Comparison of ENCODE assay signal across 1 cellular context in genomic region chr5:135229679-135230132, GRCh38.
TF ChIP-seq lines count a peak whose summit lies in the region.

No MANE protein-coding gene starts in this region.

TF ChIP-seq in HepG2, 621 proteins besides CTCF, POLR2A, EP300 and RAD21 (continued from another document and continues in another):
- no peak for TF ChIP-seq TIGD3 (CRISPR knock-in tag; IDR thresholded peaks at IDR 0.05; ENCODE audit: borderline replicate concordance)
- no peak for TF ChIP-seq ZNF570 (CRISPR knock-in tag; IDR thresholded peaks at IDR 0.05; ENCODE audit: borderline replicate concordance)
- no peak for TF ChIP-seq ATF7 (IDR thresholded peaks at IDR 0.05)
- TF ChIP-seq ATF7 (CRISPR knock-in tag; IDR thresholded peaks at IDR 0.05), result no peak
- TF ChIP-seq NCOA2 (CRISPR knock-in tag; IDR thresholded peaks at IDR 0.05), result peak; percentile 28; the same call in 1 of the 2 replicates
- TF ChIP-seq ZNF674 (CRISPR knock-in tag; IDR thresholded peaks at IDR 0.05; ENCODE audit: low read depth), result no peak
- TF ChIP-seq LCORL (IDR thresholded peaks at IDR 0.05), result no peak
- TF ChIP-seq LCORL (CRISPR knock-in tag; IDR thresholded peaks at IDR 0.05), result peak; percentile 44; the same call in 1 of the 2 replicates
- TF ChIP-seq RORA (CRISPR knock-in tag; IDR thresholded peaks at IDR 0.05), result no peak
- TF ChIP-seq NCOA1 (CRISPR knock-in tag; IDR thresholded peaks at IDR 0.05), result no peak
- TF ChIP-seq ZNF543 (CRISPR knock-in tag; IDR thresholded peaks at IDR 0.05), result peak; percentile 67; the same call in 1 of the 2 replicates
- TF ChIP-seq ZNF766 (CRISPR knock-in tag; IDR thresholded peaks at IDR 0.05; ENCODE audit: borderline replicate concordance), result no peak
- TF ChIP-seq, protein P1, sequence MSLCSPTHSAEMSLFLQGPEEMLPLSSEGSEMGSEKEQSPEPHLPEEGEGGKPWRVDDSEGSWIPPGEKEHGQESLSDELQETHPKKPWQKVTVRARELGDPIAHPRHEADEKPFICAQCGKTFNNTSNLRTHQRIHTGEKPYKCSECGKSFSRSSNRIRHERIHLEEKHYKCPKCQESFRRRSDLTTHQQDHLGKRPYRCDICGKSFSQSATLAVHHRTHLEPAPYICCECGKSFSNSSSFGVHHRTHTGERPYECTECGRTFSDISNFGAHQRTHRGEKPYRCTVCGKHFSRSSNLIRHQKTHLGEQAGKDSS (CRISPR knock-in tag; IDR thresholded peaks at IDR 0.05; ENCODE audit: borderline replicate concordance, low read depth), result 0 out of 2 replicates have a peak, but pooled peaks have one; percentile 11
- TF ChIP-seq TEAD2 (CRISPR knock-in tag; IDR thresholded peaks at IDR 0.05), result no peak
- peak; percentile 68; the same call in 1 of the 2 replicates for TF ChIP-seq HDAC2 (CRISPR knock-in tag; IDR thresholded peaks at IDR 0.05)
- no peak for TF ChIP-seq HES4 (CRISPR knock-in tag; IDR thresholded peaks at IDR 0.05; ENCODE audit: borderline replicate concordance)
- TF ChIP-seq SRSF1 (optimal IDR thresholded peaks at IDR 0.05; ENCODE audit: low read depth, low read length), result no peak
- TF ChIP-seq ZSCAN30 (CRISPR knock-in tag; IDR thresholded peaks at IDR 0.05), result no peak
- TF ChIP-seq USF2 (IDR thresholded peaks at IDR 0.05; ENCODE audit: low read depth, low read length), result no peak
- TF ChIP-seq USF2 (CRISPR knock-in tag; IDR thresholded peaks at IDR 0.05; ENCODE audit: borderline replicate concordance), result no peak
- TF ChIP-seq ZNF317 (CRISPR knock-in tag; IDR thresholded peaks at IDR 0.05), result peak; percentile 53; the same call in 1 of the 2 replicates
- TF ChIP-seq ZNF777 (CRISPR knock-in tag; IDR thresholded peaks at IDR 0.05), result no peak
- peak; percentile 79 for TF ChIP-seq RARA (CRISPR knock-in tag; IDR thresholded peaks at IDR 0.05)
- TF ChIP-seq ZNF772 (CRISPR knock-in tag; IDR thresholded peaks at IDR 0.05), result no peak
- TF ChIP-seq ZNF792 (CRISPR knock-in tag; IDR thresholded peaks at IDR 0.05), result 0 out of 2 replicates have a peak, but pooled peaks have one; percentile 47
- peak; percentile 43; the same call in 1 of the 2 replicates for TF ChIP-seq ZNF580 (CRISPR knock-in tag; IDR thresholded peaks at IDR 0.05; ENCODE audit: borderline replicate concordance, low read depth)
- TF ChIP-seq KAT8 (CRISPR knock-in tag; IDR thresholded peaks at IDR 0.05), result peak; percentile 45; the same call in 1 of the 2 replicates
- TF ChIP-seq MIER2 (CRISPR knock-in tag; IDR thresholded peaks at IDR 0.05), result 0 out of 2 replicates have a peak, but pooled peaks have one; percentile 17
- no peak for TF ChIP-seq ATF1 (CRISPR knock-in tag; IDR thresholded peaks at IDR 0.05)
- no peak for TF ChIP-seq STAG1 (CRISPR knock-in tag; IDR thresholded peaks at IDR 0.05)
- TF ChIP-seq, protein P2, sequence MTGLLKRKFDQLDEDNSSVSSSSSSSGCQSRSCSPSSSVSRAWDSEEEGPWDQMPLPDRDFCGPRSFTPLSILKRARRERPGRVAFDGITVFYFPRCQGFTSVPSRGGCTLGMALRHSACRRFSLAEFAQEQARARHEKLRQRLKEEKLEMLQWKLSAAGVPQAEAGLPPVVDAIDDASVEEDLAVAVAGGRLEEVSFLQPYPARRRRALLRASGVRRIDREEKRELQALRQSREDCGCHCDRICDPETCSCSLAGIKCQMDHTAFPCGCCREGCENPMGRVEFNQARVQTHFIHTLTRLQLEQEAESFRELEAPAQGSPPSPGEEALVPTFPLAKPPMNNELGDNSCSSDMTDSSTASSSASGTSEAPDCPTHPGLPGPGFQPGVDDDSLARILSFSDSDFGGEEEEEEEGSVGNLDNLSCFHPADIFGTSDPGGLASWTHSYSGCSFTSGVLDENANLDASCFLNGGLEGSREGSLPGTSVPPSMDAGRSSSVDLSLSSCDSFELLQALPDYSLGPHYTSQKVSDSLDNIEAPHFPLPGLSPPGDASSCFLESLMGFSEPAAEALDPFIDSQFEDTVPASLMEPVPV (CRISPR knock-in tag; IDR thresholded peaks at IDR 0.05), result no peak
- peak; percentile 56 for TF ChIP-seq SPEN (CRISPR knock-in tag; IDR thresholded peaks at IDR 0.05; ENCODE audit: low read depth)
- peak; percentile 60 for TF ChIP-seq MAX (IDR thresholded peaks at IDR 0.05)
- TF ChIP-seq FOXJ3 (CRISPR knock-in tag; IDR thresholded peaks at IDR 0.05; ENCODE audit: borderline replicate concordance), result no peak; the same call in 1 of the 2 replicates
- TF ChIP-seq NR2F6 (IDR thresholded peaks at IDR 0.05), result 0 out of 2 replicates have a peak, but pooled peaks have one; percentile 61
- peak; percentile 85 for TF ChIP-seq NR2F6 (CRISPR knock-in tag; IDR thresholded peaks at IDR 0.05)
- TF ChIP-seq, protein P3, sequence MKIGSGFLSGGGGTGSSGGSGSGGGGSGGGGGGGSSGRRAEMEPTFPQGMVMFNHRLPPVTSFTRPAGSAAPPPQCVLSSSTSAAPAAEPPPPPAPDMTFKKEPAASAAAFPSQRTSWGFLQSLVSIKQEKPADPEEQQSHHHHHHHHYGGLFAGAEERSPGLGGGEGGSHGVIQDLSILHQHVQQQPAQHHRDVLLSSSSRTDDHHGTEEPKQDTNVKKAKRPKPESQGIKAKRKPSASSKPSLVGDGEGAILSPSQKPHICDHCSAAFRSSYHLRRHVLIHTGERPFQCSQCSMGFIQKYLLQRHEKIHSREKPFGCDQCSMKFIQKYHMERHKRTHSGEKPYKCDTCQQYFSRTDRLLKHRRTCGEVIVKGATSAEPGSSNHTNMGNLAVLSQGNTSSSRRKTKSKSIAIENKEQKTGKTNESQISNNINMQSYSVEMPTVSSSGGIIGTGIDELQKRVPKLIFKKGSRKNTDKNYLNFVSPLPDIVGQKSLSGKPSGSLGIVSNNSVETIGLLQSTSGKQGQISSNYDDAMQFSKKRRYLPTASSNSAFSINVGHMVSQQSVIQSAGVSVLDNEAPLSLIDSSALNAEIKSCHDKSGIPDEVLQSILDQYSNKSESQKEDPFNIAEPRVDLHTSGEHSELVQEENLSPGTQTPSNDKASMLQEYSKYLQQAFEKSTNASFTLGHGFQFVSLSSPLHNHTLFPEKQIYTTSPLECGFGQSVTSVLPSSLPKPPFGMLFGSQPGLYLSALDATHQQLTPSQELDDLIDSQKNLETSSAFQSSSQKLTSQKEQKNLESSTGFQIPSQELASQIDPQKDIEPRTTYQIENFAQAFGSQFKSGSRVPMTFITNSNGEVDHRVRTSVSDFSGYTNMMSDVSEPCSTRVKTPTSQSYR (CRISPR knock-in tag; IDR thresholded peaks at IDR 0.05; ENCODE audit: borderline replicate concordance), result peak; percentile 67; the same call in 1 of the 2 replicates
- TF ChIP-seq AHDC1 (CRISPR knock-in tag; IDR thresholded peaks at IDR 0.05; ENCODE audit: borderline replicate concordance), result peak; percentile 24; the same call in 1 of the 2 replicates
- TF ChIP-seq ZSCAN25 (CRISPR knock-in tag; IDR thresholded peaks at IDR 0.05), result peak; percentile 77; the same call in 1 of the 2 replicates
- TF ChIP-seq, protein P4, sequence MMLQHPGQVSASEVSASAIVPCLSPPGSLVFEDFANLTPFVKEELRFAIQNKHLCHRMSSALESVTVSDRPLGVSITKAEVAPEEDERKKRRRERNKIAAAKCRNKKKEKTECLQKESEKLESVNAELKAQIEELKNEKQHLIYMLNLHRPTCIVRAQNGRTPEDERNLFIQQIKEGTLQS (CRISPR knock-in tag; IDR thresholded peaks at IDR 0.05), result no peak
- TF ChIP-seq YY1 (IDR thresholded peaks at IDR 0.05; ENCODE audit: insufficient read depth, insufficient replicate concordance, low read depth, low read length), result no peak
- TF ChIP-seq, protein P5, sequence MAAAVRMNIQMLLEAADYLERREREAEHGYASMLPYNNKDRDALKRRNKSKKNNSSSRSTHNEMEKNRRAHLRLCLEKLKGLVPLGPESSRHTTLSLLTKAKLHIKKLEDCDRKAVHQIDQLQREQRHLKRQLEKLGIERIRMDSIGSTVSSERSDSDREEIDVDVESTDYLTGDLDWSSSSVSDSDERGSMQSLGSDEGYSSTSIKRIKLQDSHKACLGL (CRISPR knock-in tag; IDR thresholded peaks at IDR 0.05), result no peak
- no peak for TF ChIP-seq BORCS8-MEF2B (CRISPR knock-in tag; IDR thresholded peaks at IDR 0.05)
- TF ChIP-seq, protein P6, sequence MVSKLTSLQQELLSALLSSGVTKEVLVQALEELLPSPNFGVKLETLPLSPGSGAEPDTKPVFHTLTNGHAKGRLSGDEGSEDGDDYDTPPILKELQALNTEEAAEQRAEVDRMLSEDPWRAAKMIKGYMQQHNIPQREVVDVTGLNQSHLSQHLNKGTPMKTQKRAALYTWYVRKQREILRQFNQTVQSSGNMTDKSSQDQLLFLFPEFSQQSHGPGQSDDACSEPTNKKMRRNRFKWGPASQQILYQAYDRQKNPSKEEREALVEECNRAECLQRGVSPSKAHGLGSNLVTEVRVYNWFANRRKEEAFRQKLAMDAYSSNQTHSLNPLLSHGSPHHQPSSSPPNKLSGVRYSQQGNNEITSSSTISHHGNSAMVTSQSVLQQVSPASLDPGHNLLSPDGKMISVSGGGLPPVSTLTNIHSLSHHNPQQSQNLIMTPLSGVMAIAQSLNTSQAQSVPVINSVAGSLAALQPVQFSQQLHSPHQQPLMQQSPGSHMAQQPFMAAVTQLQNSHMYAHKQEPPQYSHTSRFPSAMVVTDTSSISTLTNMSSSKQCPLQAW (CRISPR knock-in tag; IDR thresholded peaks at IDR 0.05), result 0 out of 2 replicates have a peak, but pooled peaks have one; percentile 53
- peak; percentile 36; the same call in 1 of the 2 replicates for TF ChIP-seq KLF11 (CRISPR knock-in tag; IDR thresholded peaks at IDR 0.05)
- TF ChIP-seq JUN (CRISPR knock-in tag; IDR thresholded peaks at IDR 0.05), result no peak
- TF ChIP-seq NCOR1 (IDR thresholded peaks at IDR 0.05; ENCODE audit: borderline replicate concordance, low read length), result peak; percentile 63; the same call in 1 of the 2 replicates
